Comparison of ENCODE assay signal across 17 cellular contexts in the genomic region with DNA sequence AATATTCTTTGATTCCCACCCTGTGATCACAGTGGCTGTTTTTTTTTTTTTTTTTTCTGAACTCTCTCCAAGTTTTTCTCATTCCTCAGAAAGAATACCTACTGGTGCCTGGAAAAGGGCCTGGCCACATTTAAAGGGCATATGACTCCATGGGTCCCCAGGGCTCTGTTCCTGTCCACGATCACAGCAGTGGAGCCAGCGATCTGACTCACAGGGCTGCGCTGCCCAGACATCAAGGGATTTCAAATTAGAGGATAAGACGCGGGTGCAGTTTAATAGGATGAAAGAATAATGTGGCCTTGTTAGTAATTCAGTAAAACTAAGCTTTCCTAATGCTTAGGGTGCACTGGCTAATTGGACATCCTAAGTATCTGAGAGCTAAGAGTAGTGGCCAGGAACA.
"Had no signal": no experiment of that assay in that cellular context is flagged by ENCODE, and none has a peak within 500 bp of the region (broad histone marks: within the 10 kb centered on the region; RNA-seq: fewer than 3 reads in every experiment).

No MANE protein-coding gene starts in this region.

- H3K36me3 Mint-ChIP-seq: activated naive CD4-positive, alpha-beta T cell treated with anti-CD3 and anti-CD28 coated beads, Interleukin-2, amount 10 ng/mL, durations not matched to agents 7 days and 5 days; brain; natural killer cell treated with Interleukin-12 subunit alpha and Interleukin-12 subunit beta and Interleukin-15 and Interleukin-18, amount 100 ng/mL, for 72 hours had no signal

- H3K4me1 Mint-ChIP-seq: activated naive CD4-positive, alpha-beta T cell treated with anti-CD3 and anti-CD28 coated beads, Interleukin-2, amount 10 ng/mL, durations not matched to agents 7 days and 5 days; stimulated activated naive CD8-positive, alpha-beta T cell treated with anti-CD3 and anti-CD28 coated beads, Interleukin-15, amount 100 ng/mL, for 72 hours had no signal

- H3K9me3 Mint-ChIP-seq: activated naive CD4-positive, alpha-beta T cell treated with anti-CD3 and anti-CD28 coated beads, Interleukin-2, amount 10 ng/mL, durations not matched to agents 7 days and 5 days; natural killer cell treated with Interleukin-12 subunit alpha and Interleukin-12 subunit beta and Interleukin-15 and Interleukin-18, amount 100 ng/mL, for 72 hours; stimulated activated naive CD8-positive, alpha-beta T cell treated with anti-CD3 and anti-CD28 coated beads, Interleukin-15, amount 100 ng/mL, for 72 hours had no signal

- H3K4me3 ChIP-seq: colonic mucosa, esophagus muscularis mucosa had no signal

- H3K27ac ChIP-seq: colonic mucosa, esophagus muscularis mucosa had no signal

- DNase-seq: activated CD4-positive, alpha-beta T cell treated with anti-CD3 and anti-CD28 coated beads for 1 hour; activated CD4-positive, alpha-beta T cell treated with anti-CD3 and anti-CD28 coated beads, Interleukin-2, amount 50 U/mL, for 48 hours; activated naive CD4-positive, alpha-beta T cell treated with anti-CD3 and anti-CD28 coated beads, Interleukin-2, amount 10 ng/mL, durations not matched to agents 7 days and 5 days; activated T-cell treated with anti-CD3 and anti-CD28 coated beads, Interleukin-2, amount 50 U/mL, for 1 hour; central memory CD4-positive, alpha-beta T cell; colonic mucosa; effector CD4-positive, alpha-beta T cell; foreskin fibroblast; kidney glomerular epithelial cell; mesendoderm; stimulated activated naive CD8-positive, alpha-beta T cell treated with anti-CD3 and anti-CD28 coated beads, Interleukin-15, amount 100 ng/mL, for 72 hours; T-helper 1 cell; T1000 had no signal

- H3K27me3 ChIP-seq: colonic mucosa had no signal

- H3K4me1 ChIP-seq: colonic mucosa, esophagus muscularis mucosa had no signal

- H3K27ac Mint-ChIP-seq: activated naive CD4-positive, alpha-beta T cell treated with anti-CD3 and anti-CD28 coated beads, Interleukin-2, amount 10 ng/mL, durations not matched to agents 7 days and 5 days; natural killer cell treated with Interleukin-12 subunit alpha and Interleukin-12 subunit beta and Interleukin-15 and Interleukin-18, amount 100 ng/mL, for 72 hours; stimulated activated naive CD8-positive, alpha-beta T cell treated with anti-CD3 and anti-CD28 coated beads, Interleukin-15, amount 100 ng/mL, for 72 hours had no signal

- H3K36me3 ChIP-seq: colonic mucosa, esophagus muscularis mucosa had no signal

- ATAC-seq: natural killer cell treated with Interleukin-12 subunit alpha and Interleukin-12 subunit beta and Interleukin-15 and Interleukin-18, amount 100 ng/mL, for 72 hours; right cardiac atrium; stimulated activated naive CD8-positive, alpha-beta T cell treated with anti-CD3 and anti-CD28 coated beads, Interleukin-15, amount 100 ng/mL, for 72 hours had no signal

- H3K9me3 ChIP-seq: colonic mucosa, esophagus muscularis mucosa had no signal

- H3K4me3 Mint-ChIP-seq: activated naive CD4-positive, alpha-beta T cell treated with anti-CD3 and anti-CD28 coated beads, Interleukin-2, amount 10 ng/mL, durations not matched to agents 7 days and 5 days; brain; natural killer cell treated with Interleukin-12 subunit alpha and Interleukin-12 subunit beta and Interleukin-15 and Interleukin-18, amount 100 ng/mL, for 72 hours; stimulated activated naive CD8-positive, alpha-beta T cell treated with anti-CD3 and anti-CD28 coated beads, Interleukin-15, amount 100 ng/mL, for 72 hours had no signal
